ENCODE assay signal across 1 cellular context in genomic region chr2:60499651-60500300, GRCh38.
TF ChIP-seq lines count a peak whose summit lies in the region.

No MANE protein-coding gene starts in this region.

TF ChIP-seq in H1, 55 proteins besides CTCF, POLR2A, EP300 and RAD21:
- TF ChIP-seq KDM1A (IDR thresholded peaks at IDR 0.05; ENCODE audit: borderline replicate concordance, low read length) (no peak), MAFK (IDR thresholded peaks at IDR 0.05; ENCODE audit: low read depth, low read length) (no peak), CTBP2 (IDR thresholded peaks at IDR 0.05; ENCODE audit: borderline replicate concordance, insufficient read depth, insufficient read length, low read length) (no peak), SRF (IDR thresholded peaks at IDR 0.05; ENCODE audit: low read depth, low read length) (no peak), CHD1 (IDR thresholded peaks at IDR 0.05; ENCODE audit: low read depth, low read length) (no peak), SAP30 (IDR thresholded peaks at IDR 0.05; ENCODE audit: insufficient read depth, insufficient replicate concordance, low read length) (no peak), KDM4A (IDR thresholded peaks at IDR 0.05; ENCODE audit: low read depth, low read length, severe bottlenecking) (no peak), SP2 (IDR thresholded peaks at IDR 0.05; ENCODE audit: low read length) (no peak)
- TF ChIP-seq, protein P1, sequence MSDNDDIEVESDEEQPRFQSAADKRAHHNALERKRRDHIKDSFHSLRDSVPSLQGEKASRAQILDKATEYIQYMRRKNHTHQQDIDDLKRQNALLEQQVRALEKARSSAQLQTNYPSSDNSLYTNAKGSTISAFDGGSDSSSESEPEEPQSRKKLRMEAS (IDR thresholded peaks at IDR 0.05), result no peak
- TF ChIP-seq, protein P2, sequence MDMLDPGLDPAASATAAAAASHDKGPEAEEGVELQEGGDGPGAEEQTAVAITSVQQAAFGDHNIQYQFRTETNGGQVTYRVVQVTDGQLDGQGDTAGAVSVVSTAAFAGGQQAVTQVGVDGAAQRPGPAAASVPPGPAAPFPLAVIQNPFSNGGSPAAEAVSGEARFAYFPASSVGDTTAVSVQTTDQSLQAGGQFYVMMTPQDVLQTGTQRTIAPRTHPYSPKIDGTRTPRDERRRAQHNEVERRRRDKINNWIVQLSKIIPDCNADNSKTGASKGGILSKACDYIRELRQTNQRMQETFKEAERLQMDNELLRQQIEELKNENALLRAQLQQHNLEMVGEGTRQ (IDR thresholded peaks at IDR 0.05; ENCODE audit: low read length), result no peak
TF ChIP-seq in H1: peak in this region for 0.
